ENCODE assay signal across 9 cellular contexts in the genomic region with DNA sequence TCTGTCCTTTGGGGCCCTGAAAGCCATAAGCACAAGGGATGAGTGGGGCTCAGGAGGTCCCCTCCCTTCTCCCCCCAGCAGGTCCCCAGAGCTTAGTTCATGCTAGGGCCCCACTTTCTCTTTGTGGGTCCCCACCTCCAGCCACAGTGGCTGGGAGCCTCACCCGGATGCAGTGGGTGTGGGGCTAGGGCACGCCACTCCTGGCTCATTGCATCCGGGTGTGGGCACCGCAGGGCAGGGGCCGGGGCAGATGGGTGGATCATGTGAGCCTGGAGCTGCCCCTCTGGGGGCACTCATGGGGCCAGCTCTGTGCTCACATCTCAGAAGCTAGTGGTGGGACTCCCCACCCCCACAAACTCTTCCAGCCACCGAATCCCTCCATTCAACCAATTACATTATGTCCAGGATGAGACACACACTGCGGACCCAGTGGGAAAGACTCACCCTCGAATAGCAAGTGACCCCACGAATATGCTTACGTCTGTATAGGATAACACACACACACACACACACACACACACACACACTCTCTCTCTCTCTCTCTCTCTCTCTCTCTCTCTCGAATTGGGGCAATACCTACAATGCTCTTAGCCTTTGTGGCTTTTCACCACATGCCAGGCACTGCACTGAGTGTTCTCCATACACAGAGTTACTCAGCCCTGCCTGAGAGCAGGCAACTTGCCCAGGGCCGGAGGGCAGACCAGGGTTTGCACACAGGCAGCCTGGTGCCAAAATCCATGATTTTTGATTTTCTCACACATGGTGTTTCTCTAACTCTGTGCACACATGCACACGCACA. TPM values are rescaled to one million over a fixed set of nuclear protein-coding genes. Genes with fewer than 3 reads are reported as not detected.
DNase-seq lines count a peak whose midpoint lies in the region; ATAC-seq, FAIRE-seq and TF ChIP-seq lines count a peak whose summit lies in the region.
"Had no signal": no experiment of that assay in that cellular context is flagged by ENCODE, and none has a peak within 500 bp of the region (broad histone marks: within the 10 kb centered on the region; RNA-seq: fewer than 3 reads in every experiment).

No MANE protein-coding gene starts in this region.

- no peak for TF ChIP-seq CTCF in C4-2B (conservative IDR thresholded peaks at IDR 0.05)
- TF ChIP-seq CTCF in D721Med (IDR thresholded peaks at IDR 0.05; ENCODE audit: insufficient read depth, missing control alignments) = no peak

- CTCF ChIA-PET in activated naive CD4-positive, alpha-beta T cell treated with anti-CD3 and anti-CD28 coated beads, Interleukin-2, amount 10 ng/mL, durations not matched to agents 7 days and 5 days (lab: Charles Lee) = interaction anchor here (1.5 kb wide), 1 partner anchor 11 kb away, joined by 3 read pairs; no protein-coding TSS in a partner anchor

- no peak for ATAC-seq in HG03460 (IDR thresholded peaks at IDR 0.05; ENCODE audit: unreplicated experiment)
- no peak for ATAC-seq in GM19395 (IDR thresholded peaks at IDR 0.05; ENCODE audit: unreplicated experiment)
- ATAC-seq in SK-N-SH treated with all-trans-retinoic acid at 6 μM for 48 hours = no peak

- H3K27ac Mint-ChIP-seq in activated naive CD4-positive, alpha-beta T cell treated with anti-CD3 and anti-CD28 coated beads, Interleukin-2, amount 10 ng/mL, durations not matched to agents 7 days and 5 days = peak overlapping the region; percentile 83

- H3K4me1 Mint-ChIP-seq in activated naive CD4-positive, alpha-beta T cell treated with anti-CD3 and anti-CD28 coated beads, Interleukin-2, amount 10 ng/mL, durations not matched to agents 7 days and 5 days = peaks cover 41% of the 10 kb centered on the region

- no peak for FAIRE-seq in D721Med (lab: Jason Lieb, UNC)

- no peaks in the 10 kb centered on the region for H3K36me3 Mint-ChIP-seq in activated naive CD4-positive, alpha-beta T cell treated with anti-CD3 and anti-CD28 coated beads, Interleukin-2, amount 10 ng/mL, durations not matched to agents 7 days and 5 days

- H3K9me3 Mint-ChIP-seq in activated naive CD4-positive, alpha-beta T cell treated with anti-CD3 and anti-CD28 coated beads, Interleukin-2, amount 10 ng/mL, durations not matched to agents 7 days and 5 days = no peaks in the 10 kb centered on the region

- H3K4me3 ChIP-seq in Jurkat, Clone E6-1 (ENCODE audit: low read length) = no peak overlapping the region

- H3K27ac ChIP-seq in C4-2B = peak overlapping the region; percentile 26; the same call in 1 of the 2 replicates

- DNase-seq in Jurkat, Clone E6-1 (ENCODE audit: low read depth, low spot score) = peak; percentile 82
- peak; percentile 59 for DNase-seq in activated naive CD4-positive, alpha-beta T cell treated with anti-CD3 and anti-CD28 coated beads, Interleukin-2, amount 10 ng/mL, durations not matched to agents 7 days and 5 days
- DNase-seq in kidney tubule cell (ENCODE audit: low spot score) (peak; percentile 25), D721Med (ENCODE audit: insufficient read length, low spot score) (no peak)
- DNase-seq: NCI-H510A had no signal

- H3K27me3 Mint-ChIP-seq in activated naive CD4-positive, alpha-beta T cell treated with anti-CD3 and anti-CD28 coated beads, Interleukin-2, amount 10 ng/mL, durations not matched to agents 7 days and 5 days = peaks cover 5% of the 10 kb centered on the region

- peak overlapping the region; percentile 38 for H3K4me3 Mint-ChIP-seq in activated naive CD4-positive, alpha-beta T cell treated with anti-CD3 and anti-CD28 coated beads, Interleukin-2, amount 10 ng/mL, durations not matched to agents 7 days and 5 days

TF ChIP-seq in SK-N-SH treated with all-trans-retinoic acid at 6 μM for 48 hours, 23 proteins besides CTCF, POLR2A, EP300 and RAD21 (continues in another document):
- TF ChIP-seq ESRRG (CRISPR knock-in tag; IDR thresholded peaks at IDR 0.05) (no peak), BACH2 (CRISPR knock-in tag; IDR thresholded peaks at IDR 0.05; ENCODE audit: borderline replicate concordance) (no peak), ZFP30 (CRISPR knock-in tag; IDR thresholded peaks at IDR 0.05) (no peak), ISL1 (CRISPR knock-in tag; IDR thresholded peaks at IDR 0.05) (no peak), TOX (CRISPR knock-in tag; IDR thresholded peaks at IDR 0.05; ENCODE audit: borderline replicate concordance) (no peak), CSDC2 (CRISPR knock-in tag; IDR thresholded peaks at IDR 0.05) (no peak), ARNTL (CRISPR knock-in tag; IDR thresholded peaks at IDR 0.05; ENCODE audit: borderline replicate concordance, low read depth) (no peak), ZNF8 (CRISPR knock-in tag; IDR thresholded peaks at IDR 0.05) (no peak)
- TF ChIP-seq, protein P1, sequence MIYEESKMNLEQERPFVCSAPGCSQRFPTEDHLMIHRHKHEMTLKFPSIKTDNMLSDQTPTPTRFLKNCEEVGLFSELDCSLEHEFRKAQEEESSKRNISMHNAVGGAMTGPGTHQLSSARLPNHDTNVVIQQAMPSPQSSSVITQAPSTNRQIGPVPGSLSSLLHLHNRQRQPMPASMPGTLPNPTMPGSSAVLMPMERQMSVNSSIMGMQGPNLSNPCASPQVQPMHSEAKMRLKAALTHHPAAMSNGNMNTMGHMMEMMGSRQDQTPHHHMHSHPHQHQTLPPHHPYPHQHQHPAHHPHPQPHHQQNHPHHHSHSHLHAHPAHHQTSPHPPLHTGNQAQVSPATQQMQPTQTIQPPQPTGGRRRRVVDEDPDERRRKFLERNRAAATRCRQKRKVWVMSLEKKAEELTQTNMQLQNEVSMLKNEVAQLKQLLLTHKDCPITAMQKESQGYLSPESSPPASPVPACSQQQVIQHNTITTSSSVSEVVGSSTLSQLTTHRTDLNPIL (CRISPR knock-in tag; IDR thresholded peaks at IDR 0.05; ENCODE audit: low read depth) = no peak
- TF ChIP-seq, protein P2, sequence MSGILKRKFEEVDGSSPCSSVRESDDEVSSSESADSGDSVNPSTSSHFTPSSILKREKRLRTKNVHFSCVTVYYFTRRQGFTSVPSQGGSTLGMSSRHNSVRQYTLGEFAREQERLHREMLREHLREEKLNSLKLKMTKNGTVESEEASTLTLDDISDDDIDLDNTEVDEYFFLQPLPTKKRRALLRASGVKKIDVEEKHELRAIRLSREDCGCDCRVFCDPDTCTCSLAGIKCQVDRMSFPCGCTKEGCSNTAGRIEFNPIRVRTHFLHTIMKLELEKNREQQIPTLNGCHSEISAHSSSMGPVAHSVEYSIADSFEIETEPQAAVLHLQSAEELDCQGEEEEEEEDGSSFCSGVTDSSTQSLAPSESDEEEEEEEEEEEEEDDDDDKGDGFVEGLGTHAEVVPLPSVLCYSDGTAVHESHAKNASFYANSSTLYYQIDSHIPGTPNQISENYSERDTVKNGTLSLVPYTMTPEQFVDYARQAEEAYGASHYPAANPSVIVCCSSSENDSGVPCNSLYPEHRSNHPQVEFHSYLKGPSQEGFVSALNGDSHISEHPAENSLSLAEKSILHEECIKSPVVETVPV (CRISPR knock-in tag; IDR thresholded peaks at IDR 0.05) = no peak
- TF ChIP-seq, protein P3, sequence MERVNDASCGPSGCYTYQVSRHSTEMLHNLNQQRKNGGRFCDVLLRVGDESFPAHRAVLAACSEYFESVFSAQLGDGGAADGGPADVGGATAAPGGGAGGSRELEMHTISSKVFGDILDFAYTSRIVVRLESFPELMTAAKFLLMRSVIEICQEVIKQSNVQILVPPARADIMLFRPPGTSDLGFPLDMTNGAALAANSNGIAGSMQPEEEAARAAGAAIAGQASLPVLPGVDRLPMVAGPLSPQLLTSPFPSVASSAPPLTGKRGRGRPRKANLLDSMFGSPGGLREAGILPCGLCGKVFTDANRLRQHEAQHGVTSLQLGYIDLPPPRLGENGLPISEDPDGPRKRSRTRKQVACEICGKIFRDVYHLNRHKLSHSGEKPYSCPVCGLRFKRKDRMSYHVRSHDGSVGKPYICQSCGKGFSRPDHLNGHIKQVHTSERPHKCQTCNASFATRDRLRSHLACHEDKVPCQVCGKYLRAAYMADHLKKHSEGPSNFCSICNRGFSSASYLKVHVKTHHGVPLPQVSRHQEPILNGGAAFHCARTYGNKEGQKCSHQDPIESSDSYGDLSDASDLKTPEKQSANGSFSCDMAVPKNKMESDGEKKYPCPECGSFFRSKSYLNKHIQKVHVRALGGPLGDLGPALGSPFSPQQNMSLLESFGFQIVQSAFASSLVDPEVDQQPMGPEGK (CRISPR knock-in tag; IDR thresholded peaks at IDR 0.05; ENCODE audit: borderline replicate concordance) = no peak
- TF ChIP-seq, protein P4, sequence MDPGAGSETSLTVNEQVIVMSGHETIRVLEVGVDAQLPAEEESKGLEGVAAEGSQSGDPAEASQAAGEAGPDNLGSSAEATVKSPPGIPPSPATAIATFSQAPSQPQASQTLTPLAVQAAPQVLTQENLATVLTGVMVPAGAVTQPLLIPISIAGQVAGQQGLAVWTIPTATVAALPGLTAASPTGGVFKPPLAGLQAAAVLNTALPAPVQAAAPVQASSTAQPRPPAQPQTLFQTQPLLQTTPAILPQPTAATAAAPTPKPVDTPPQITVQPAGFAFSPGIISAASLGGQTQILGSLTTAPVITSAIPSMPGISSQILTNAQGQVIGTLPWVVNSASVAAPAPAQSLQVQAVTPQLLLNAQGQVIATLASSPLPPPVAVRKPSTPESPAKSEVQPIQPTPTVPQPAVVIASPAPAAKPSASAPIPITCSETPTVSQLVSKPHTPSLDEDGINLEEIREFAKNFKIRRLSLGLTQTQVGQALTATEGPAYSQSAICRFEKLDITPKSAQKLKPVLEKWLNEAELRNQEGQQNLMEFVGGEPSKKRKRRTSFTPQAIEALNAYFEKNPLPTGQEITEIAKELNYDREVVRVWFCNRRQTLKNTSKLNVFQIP (CRISPR knock-in tag; IDR thresholded peaks at IDR 0.05; ENCODE audit: borderline replicate concordance, low read depth) = no peak

RNA-seq across cellular contexts. Expression of a gene that starts 16.8 kb away (rescaled TPM):
- 47.3 TPM for polyA plus RNA-seq in Jurkat, Clone E6-1 (2012; ENCODE audit: insufficient read depth, insufficient read length)

RNA-seq across cellular contexts. Expression of a gene that starts 45.1 kb away (rescaled TPM):
- polyA plus RNA-seq in Jurkat, Clone E6-1 (2012; ENCODE audit: insufficient read depth, insufficient read length) = 353 TPM
